ENCODE assay signal across 26 cellular contexts in the genomic region with DNA sequence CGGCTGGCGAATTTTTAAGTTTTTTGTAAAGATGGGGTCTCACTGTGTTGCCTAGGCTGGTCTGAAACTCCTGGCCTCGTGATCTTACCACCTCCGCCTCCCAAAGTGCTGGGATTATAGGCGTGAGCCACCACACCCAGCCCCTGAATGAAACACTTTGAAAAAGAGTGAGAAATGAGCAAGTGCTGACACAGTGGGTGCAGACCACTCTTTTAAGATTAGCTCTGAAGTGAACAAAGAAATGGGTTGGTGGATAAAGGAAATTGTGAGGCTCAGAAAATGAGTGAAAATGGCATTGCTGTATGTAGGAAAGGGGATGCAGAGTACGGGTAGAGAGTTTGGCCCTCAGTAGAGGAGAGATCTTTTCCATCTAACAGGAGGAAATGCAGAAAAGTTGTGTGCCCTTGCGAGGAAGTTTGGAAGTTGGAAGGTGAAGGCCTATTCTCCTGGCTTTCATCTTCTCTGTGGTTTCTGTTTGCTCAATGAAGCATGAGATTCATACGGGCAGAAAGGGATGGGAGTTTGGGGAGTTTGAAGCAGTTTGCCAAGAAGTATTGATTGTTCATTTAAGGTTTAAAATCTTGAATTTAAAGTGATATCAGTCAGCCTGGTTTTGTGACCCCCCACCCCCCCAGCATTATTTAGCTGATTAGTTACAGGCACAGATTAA. TPM values are rescaled to one million over a fixed set of nuclear protein-coding genes. Genes with fewer than 3 reads are reported as not detected.
"Had no signal": no experiment of that assay in that cellular context is flagged by ENCODE, and none has a peak within 500 bp of the region (broad histone marks: within the 10 kb centered on the region; RNA-seq: fewer than 3 reads in every experiment).

No MANE protein-coding gene starts in this region.

- FAIRE-seq: islet of Langerhans had no signal

- DNase-seq: activated CD4-positive, alpha-beta memory T cell treated with anti-CD3 and anti-CD28 coated beads for 36 hours; activated CD4-positive, alpha-beta T cell treated with anti-CD3 and anti-CD28 coated beads for 1 hour; activated naive CD4-positive, alpha-beta T cell treated with anti-CD3 and anti-CD28 coated beads for 36 hours; activated T-cell treated with anti-CD3 and anti-CD28 coated beads, Interleukin-2, amount 50 U/mL, for 24 hours; adrenal gland; effector memory CD8-positive, alpha-beta T cell; foreskin keratinocyte; glutamatergic neuron; hippocampal formation; left colon; nephron progenitor cell; occipital lobe; stimulated activated CD4-positive, alpha-beta T cell treated with anti-CD3 and anti-CD28 coated beads, Interleukin-2, amount 100 ng/mL, for 24 hours; upper lobe of left lung; WERI-Rb-1 had no signal

- H3K4me1 Mint-ChIP-seq: mesothelial cell of epicardium, nephron progenitor cell had no signal

- H3K27ac Mint-ChIP-seq: activated CD4-positive, alpha-beta memory T cell treated with anti-CD3 and anti-CD28 coated beads for 36 hours; activated naive CD4-positive, alpha-beta T cell treated with anti-CD3 and anti-CD28 coated beads for 36 hours; activated T-cell treated with anti-CD3 and anti-CD28 coated beads, Interleukin-2, amount 50 U/mL, for 24 hours; effector memory CD8-positive, alpha-beta T cell; mesothelial cell of epicardium; nephron progenitor cell; stimulated activated naive CD8-positive, alpha-beta T cell treated with anti-CD3 and anti-CD28 coated beads, Interleukin-15, Interleukin-2, amounts not matched to agents 100 ng/mL and 50 ng/mL, for 24 hours had no signal

- H3K27ac ChIP-seq: adrenal gland, foreskin keratinocyte, right atrium auricular region, SK-N-MC, suprapubic skin, upper lobe of left lung, WERI-Rb-1 had no signal

- H3K9me3 Mint-ChIP-seq: activated CD4-positive, alpha-beta memory T cell treated with anti-CD3 and anti-CD28 coated beads for 36 hours; activated naive CD4-positive, alpha-beta T cell treated with anti-CD3 and anti-CD28 coated beads for 36 hours; activated T-cell treated with anti-CD3 and anti-CD28 coated beads, Interleukin-2, amount 50 U/mL, for 24 hours; effector memory CD8-positive, alpha-beta T cell; mesothelial cell of epicardium; stimulated activated naive CD8-positive, alpha-beta T cell treated with anti-CD3 and anti-CD28 coated beads, Interleukin-15, Interleukin-2, amounts not matched to agents 100 ng/mL and 50 ng/mL, for 24 hours had no signal

- H3K4me3 Mint-ChIP-seq: activated CD4-positive, alpha-beta memory T cell treated with anti-CD3 and anti-CD28 coated beads for 36 hours; activated naive CD4-positive, alpha-beta T cell treated with anti-CD3 and anti-CD28 coated beads for 36 hours; activated T-cell treated with anti-CD3 and anti-CD28 coated beads, Interleukin-2, amount 50 U/mL, for 24 hours; effector memory CD8-positive, alpha-beta T cell; mesothelial cell of epicardium; nephron progenitor cell; stimulated activated naive CD8-positive, alpha-beta T cell treated with anti-CD3 and anti-CD28 coated beads, Interleukin-15, Interleukin-2, amounts not matched to agents 100 ng/mL and 50 ng/mL, for 24 hours had no signal

- H3K4me3 ChIP-seq: adrenal gland, cardiac muscle cell, lung, right atrium auricular region, SK-N-MC, suprapubic skin, upper lobe of left lung had no signal

- H3K9me3 ChIP-seq: adrenal gland, right atrium auricular region, suprapubic skin, upper lobe of left lung had no signal

- H3K27me3 Mint-ChIP-seq: activated CD4-positive, alpha-beta memory T cell treated with anti-CD3 and anti-CD28 coated beads for 36 hours; activated T-cell treated with anti-CD3 and anti-CD28 coated beads, Interleukin-2, amount 50 U/mL, for 24 hours; effector memory CD8-positive, alpha-beta T cell; stimulated activated naive CD8-positive, alpha-beta T cell treated with anti-CD3 and anti-CD28 coated beads, Interleukin-15, Interleukin-2, amounts not matched to agents 100 ng/mL and 50 ng/mL, for 24 hours had no signal

- ATAC-seq: effector memory CD8-positive, alpha-beta T cell; foreskin keratinocyte; left colon had no signal

- H3K36me3 ChIP-seq: adrenal gland, cardiac muscle cell, right atrium auricular region, suprapubic skin, upper lobe of left lung had no signal

- H3K27me3 ChIP-seq: adrenal gland, cardiac muscle cell, foreskin keratinocyte, right atrium auricular region, suprapubic skin, upper lobe of left lung had no signal

RNA-seq across cellular contexts. Expression of gene FRMPD2, which starts 43.0 kb away (rescaled TPM):
- total RNA-seq: activated CD4-positive, alpha-beta memory T cell treated with anti-CD3 and anti-CD28 coated beads for 36 hours; activated naive CD4-positive, alpha-beta T cell treated with anti-CD3 and anti-CD28 coated beads for 36 hours; fibroblast of lung; foreskin keratinocyte; posterior vena cava; T-helper 2 cell treated with Interferon-gamma antibody and Interleukin-4, amounts not matched to agents 100 ng/mL and 5 ng/mL, for 36 hours had no signal
- polyA plus RNA-seq: adrenal gland, foreskin keratinocyte had no signal
